ENCODE assay signal across 8 cellular contexts in genomic region chr14:55191881-55192616, GRCh38. TPM values are rescaled to one million over a fixed set of nuclear protein-coding genes. Genes with fewer than 3 reads are reported as not detected.
DNase-seq lines count a peak whose midpoint lies in the region; ATAC-seq, FAIRE-seq and TF ChIP-seq lines count a peak whose summit lies in the region.

No MANE protein-coding gene starts in this region.

- no peaks in the 10 kb centered on the region; a peak in 1 of 4 replicates for H3K36me3 ChIP-seq in GM12878 (ENCODE audit: control insufficient read depth in 2 of 2, insufficient read depth in 2 of 2, low read length in 1 of 2)

- H3K4me3 ChIP-seq in GM12865 (ENCODE audit: low read depth, low read length) (peak overlapping the region; percentile 78), GM12878 (peak overlapping the region; percentile 85)

- H2AFZ ChIP-seq in GM12878 (ENCODE audit: control insufficient read depth, low read depth, low read length), result peak overlapping the region; percentile 70

- WGBS in GM12878 (ENCODE audit: insufficient coverage, insufficient replicate concordance, low lambda C conversion rate, missing lambda C conversion rate), result 28% methylated on average over 15 of the region's 16 CpGs

- CTCF ChIA-PET in GM12878 (lab: Yijun Ruan, JAX), result interaction anchor here (0.7 to 1.7 kb wide), 5 partner anchors 21 to 162 kb away, joined by 3 to 10 read pairs (median 5); no protein-coding TSS in a partner anchor

- H4K20me1 ChIP-seq in GM12878 (ENCODE audit: control insufficient read depth, insufficient read depth), result no peaks in the 10 kb centered on the region

- no peak for TF ChIP-seq CTCF in GM12865 (IDR thresholded peaks at IDR 0.05; ENCODE audit: insufficient read depth, low read depth, low read length, missing control alignments)
- no peak for TF ChIP-seq CTCF in GM12878 (IDR thresholded peaks at IDR 0.05 in 2 of 3, conservative IDR thresholded peaks at IDR 0.05 in 1 of 3; ENCODE audit: control insufficient read depth in 2 of 3, extremely low read depth in 1 of 3, insufficient read depth in 1 of 3, low read depth in 3 of 3, low read length in 3 of 3)
- no peak for TF ChIP-seq CTCF in mesothelial cell of epicardium (IDR thresholded peaks at IDR 0.05; ENCODE audit: unreplicated experiment)

- POLR2A ChIA-PET in GM12878 (lab: Charles Lee), result interaction anchor here (0.6 to 1.9 kb wide), 13 partner anchors 9 to 628 kb away, joined by 3 to 11 read pairs (median 4); partner anchors contain the start of genes LGALS3 and MAPK1IP1L

- TF ChIP-seq POLR2A in GM12878 (IDR thresholded peaks at IDR 0.05; ENCODE audit: low read depth, low read length), result no peak

- no peak for TF ChIP-seq EP300 in GM12878 (IDR thresholded peaks at IDR 0.05; ENCODE audit: borderline replicate concordance in 1 of 2, control insufficient read depth in 1 of 2, low read depth in 2 of 2, low read length in 2 of 2)

- H3K4me1 ChIP-seq in GM12878 (ENCODE audit: control insufficient read depth, insufficient read depth, low read length), result peaks cover 4% of the 10 kb centered on the region; the same call in 1 of the 2 replicates

- BruUV-seq in GM12878 (replicated peaks; lab: Mats Ljungman, UMichigan), result TSS peak; percentile 92

- no peak overlapping the region for H3K27ac ChIP-seq in GM12878 (ENCODE audit: control insufficient read depth, insufficient read depth)

- SMC1A ChIA-PET in GM12878 (lab: Charles Lee; ENCODE audit: uncharacterized antibody, unreplicated experiment), result interaction anchor here (0.6 to 1.7 kb wide), 9 partner anchors 9 to 1012 kb away, joined by 3 to 7 read pairs (median 4); no protein-coding TSS in a partner anchor

- ATAC-seq in HG03196 (IDR thresholded peaks at IDR 0.05; ENCODE audit: unreplicated experiment) (peak; percentile 34), GM12878 (peak; percentile 69)

- peaks cover 5% of the 10 kb centered on the region for H3K9me3 Mint-ChIP-seq in mesothelial cell of epicardium

- FAIRE-seq in GM12878 (lab: Jason Lieb, UNC), result no peak

- H3K4me1 Mint-ChIP-seq in mesothelial cell of epicardium, result peaks cover 22% of the 10 kb centered on the region

- H3K79me2 ChIP-seq in GM12878 (ENCODE audit: control insufficient read depth, insufficient read depth, low read length), result peaks cover 39% of the 10 kb centered on the region

- DNase-seq in GM12865 (ENCODE audit: low read depth), result no peak
- DNase-seq in GM12878 (ENCODE audit: low read depth, low spot score), result no peak
- no peak for DNase-seq in mesothelial cell of epicardium (ENCODE audit: low spot score in 2 of 2, unreplicated experiment in 2 of 2)
- no peak for DNase-seq in DMS153 treated with DMSO at 0.1 percent for 48 hours (lab: John Stamatoyannopoulos, UW; ENCODE audit: unreplicated experiment)
- no peak for DNase-seq in cortex of kidney (lab: John Stamatoyannopoulos, UW)
- no peak for DNase-seq in midbrain (lab: John Stamatoyannopoulos, UW)
- DNase-seq in stimulated activated CD4-positive, alpha-beta T cell treated with anti-CD3 and anti-CD28 coated beads, Interleukin-2, amount 100 ng/mL, for 48 hours, result no peak

- in situ Hi-C loops in GM12878 (cut with MboI), result no loop called here

- no peaks in the 10 kb centered on the region for H3K27me3 Mint-ChIP-seq in mesothelial cell of epicardium (ENCODE audit: low read depth)

- intact Hi-C loops in GM12878 (cut with micrococcal nuclease; ENCODE audit: unreplicated experiment), result loop anchor here (5.0 to 10.0 kb wide), 2 partner anchors 90 to 923 kb away; partner anchors contain the start of gene PELI2

- H3K27me3 ChIP-seq in GM12878 (replicated peaks in 1 of 2; ENCODE audit: control insufficient read depth in 2 of 2, insufficient read depth in 2 of 2, low read length in 1 of 2), result no peaks in the 10 kb centered on the region

- peak overlapping the region; percentile 98 for H3K4me3 Mint-ChIP-seq in mesothelial cell of epicardium

- H3K27ac Mint-ChIP-seq in mesothelial cell of epicardium, result peak overlapping the region; percentile 92

- no peaks in the 10 kb centered on the region; the same call in 2 of the 3 replicates for H3K9me3 ChIP-seq in GM12878 (replicated peaks; ENCODE audit: control insufficient read depth, insufficient read depth, low read length)

- peak overlapping the region; percentile 30; the same call in 1 of the 2 replicates for H3K9ac ChIP-seq in GM12878 (ENCODE audit: control insufficient read depth, insufficient read depth, low read length)

- peaks cover 1% of the 10 kb centered on the region for H3K36me3 Mint-ChIP-seq in mesothelial cell of epicardium

- RAD21 ChIA-PET in GM12878 (lab: Charles Lee; ENCODE audit: unreplicated experiment), result interaction anchor here (0.7 to 1.8 kb wide), 8 partner anchors 21 to 237 kb away, joined by 3 to 9 read pairs (median 4); partner anchors contain the start of gene MAPK1IP1L

- H3K4me2 ChIP-seq in GM12878 (ENCODE audit: control insufficient read depth, insufficient read depth), result peak overlapping the region; percentile 69

- no peak for TF ChIP-seq RAD21 in GM12878 (IDR thresholded peaks at IDR 0.05; ENCODE audit: insufficient read depth, low read depth, low read length)

TF ChIP-seq in GM12878, 131 proteins besides CTCF, POLR2A, EP300 and RAD21:
- TF ChIP-seq ATF7 (IDR thresholded peaks at IDR 0.05; ENCODE audit: low read depth) (peak; percentile 25; the same call in 1 of the 2 replicates), HDGF (IDR thresholded peaks at IDR 0.05) (peak; percentile 39; the same call in 1 of the 2 replicates), BHLHE40 (IDR thresholded peaks at IDR 0.05; ENCODE audit: borderline replicate concordance in 1 of 2, low read depth in 2 of 2, low read length in 1 of 2) (peak in 1 of 2 experiments; percentile 1; a peak in 1 of 4 replicates), SREBF1 (IDR thresholded peaks at IDR 0.05; ENCODE audit: low read length) (no peak), JUNB (IDR thresholded peaks at IDR 0.05) (peak; percentile 3; the same call in 1 of the 2 replicates), E4F1 (IDR thresholded peaks at IDR 0.05; ENCODE audit: borderline replicate concordance, partially characterized antibody) (no peak), PML (IDR thresholded peaks at IDR 0.05; ENCODE audit: low read length) (0 out of 2 replicates have a peak, but pooled peaks have one; percentile 61), MEF2A (IDR thresholded peaks at IDR 0.05; ENCODE audit: insufficient read depth, low read depth, low read length) (no peak), YY1 (IDR thresholded peaks at IDR 0.05; ENCODE audit: low read depth, low read length) (no peak), CHD1 (IDR thresholded peaks at IDR 0.05; ENCODE audit: low read depth, low read length) (no peak), MLLT1 (IDR thresholded peaks at IDR 0.05) (peak; percentile 53; the same call in 1 of the 2 replicates), ZNF24 (IDR thresholded peaks at IDR 0.05) (no peak)

RNA-seq across cellular contexts. Expression of gene DLGAP5, which starts 0.7 kb away (rescaled TPM):
- 55.7 and 56.0 TPM in 2 replicates for total RNA-seq in GM12878 (2013; cell fraction: nucleolus; rRNA removed)
- total RNA-seq in GM12878 (2014; rRNA removed) (50.3 and 66.0 TPM in 2 replicates), GM12878 (2014; rRNA removed; fragmentation: Illumina TruSeq; extraction: Trizol) (106 TPM in 2 replicates), GM12878 (2021) (66.8 and 72.0 TPM in 2 replicates), mesothelial cell of epicardium (20.3 to 24.5 TPM (median 23.0 TPM) in 3 replicates)
- 12.8 TPM for polyA plus RNA-seq in GM12878 (2011; ENCODE audit: low read depth)
- polyA plus RNA-seq in GM12878 (2011; rRNA removed) (63.8 and 118 TPM in 2 replicates), GM12878 (2014; fragmentation: Illumina TruSeq; extraction: Trizol) (94.4 and 112 TPM in 2 replicates), GM12878 (2014; fragmentation: Nextera tagmentation; extraction: Ambion mirVana) (10 to 100 TPM; 57.9 to 68.4 TPM), GM12878 (2014; rRNA removed) (34.1 and 40.9 TPM in 2 replicates), GM12878 (2016; fragmentation: Nextera tagmentation; extraction: Ambion mirVana) (100 to 1,000 TPM in 1 of 2 experiments, 10 to 100 TPM in 1; 94.7 to 106 TPM)
- polyA plus RNA-seq in GM12878 (2011; cell fraction: cytosol; rRNA removed), result 7.5 and 7.8 TPM in 2 replicates
- polyA plus RNA-seq in GM12878 (2011; cell fraction: nucleus; rRNA removed), result 269 and 295 TPM in 2 replicates
- polyA plus RNA-seq in GM12878 (2012), result 20.8 and 31.4 TPM in 2 replicates
- polyA minus RNA-seq in GM12878 (2011; rRNA and poly(A)+ RNA removed), result 19.4 and 26.5 TPM in 2 replicates
- polyA minus RNA-seq in GM12878 (2011; cell fraction: cytosol; rRNA and poly(A)+ RNA removed), result 14.0 TPM in 2 replicates
- polyA minus RNA-seq in GM12878 (2011; cell fraction: nucleus; rRNA and poly(A)+ RNA removed), result 75.4 and 98.7 TPM in 2 replicates
